Comparison of ENCODE assay signal across 8 cellular contexts in genomic region chr22:40534379-40535188, GRCh38.
DNase-seq lines count a peak whose midpoint lies in the region; ATAC-seq, FAIRE-seq and TF ChIP-seq lines count a peak whose summit lies in the region.

No MANE protein-coding gene starts in this region.

- no peak for TF ChIP-seq CTCF in endodermal cell (conservative IDR thresholded peaks at IDR 0.05)
- TF ChIP-seq CTCF in neutrophil (IDR thresholded peaks at IDR 0.05) = no peak

- no peaks in the 10 kb centered on the region for H3K27me3 ChIP-seq in endodermal cell (ENCODE audit: control insufficient read depth, insufficient read depth, low read length, poor library complexity, severe bottlenecking)
- no peaks in the 10 kb centered on the region for H3K27me3 ChIP-seq in neutrophil

- no peaks in the 10 kb centered on the region for H3K27me3 Mint-ChIP-seq in activated CD4-positive, alpha-beta T cell treated with anti-CD3 and anti-CD28 coated beads, Interleukin-2, amount 10 ng/mL, durations not matched to agents 7 days and 5 days
- no peaks in the 10 kb centered on the region for H3K27me3 Mint-ChIP-seq in endodermal cell (ENCODE audit: insufficient read depth)

- no peak for DNase-seq in activated CD4-positive, alpha-beta T cell treated with anti-CD3 and anti-CD28 coated beads, Interleukin-2, amount 10 ng/mL, durations not matched to agents 7 days and 5 days
- DNase-seq in activated CD4-positive, alpha-beta T cell treated with anti-CD3 and anti-CD28 coated beads for 4 hours = no peak
- DNase-seq in RCC 7860 (ENCODE audit: low spot score) = peak; percentile 45
- peak; percentile 70 for DNase-seq in endodermal cell
- DNase-seq in NCI-H345 (lab: John Stamatoyannopoulos, UW) = no peak
- DNase-seq in activated effector memory CD4-positive, alpha-beta T cell treated with Interleukin-2 at 50 U/mL for 16 hours = no peak

- H3K27ac Mint-ChIP-seq in activated CD4-positive, alpha-beta T cell treated with anti-CD3 and anti-CD28 coated beads, Interleukin-2, amount 10 ng/mL, durations not matched to agents 7 days and 5 days = peak overlapping the region; percentile 85
- peak overlapping the region; percentile 86 for H3K27ac Mint-ChIP-seq in endodermal cell

- peaks cover 57% of the 10 kb centered on the region for H3K4me1 Mint-ChIP-seq in activated CD4-positive, alpha-beta T cell treated with anti-CD3 and anti-CD28 coated beads, Interleukin-2, amount 10 ng/mL, durations not matched to agents 7 days and 5 days
- peaks cover 34% of the 10 kb centered on the region for H3K4me1 Mint-ChIP-seq in endodermal cell

- 47 to 51% methylated on average over 4 to 6 of the region's 6 CpGs for WGBS in endodermal cell (ENCODE audit: insufficient coverage in 1 of 2, insufficient read length in 1 of 2), 2 experiments

- peaks cover 4% of the 10 kb centered on the region for H3K36me3 ChIP-seq in endodermal cell (ENCODE audit: control insufficient read depth, insufficient read depth, low read length)
- no peaks in the 10 kb centered on the region for H3K36me3 ChIP-seq in neutrophil

- H3K4me3 Mint-ChIP-seq in activated CD4-positive, alpha-beta T cell treated with anti-CD3 and anti-CD28 coated beads, Interleukin-2, amount 10 ng/mL, durations not matched to agents 7 days and 5 days = peak overlapping the region; percentile 74
- peak overlapping the region; percentile 10 for H3K4me3 Mint-ChIP-seq in endodermal cell

- H3K4me3 ChIP-seq in endodermal cell (ENCODE audit: low read length) = no peak overlapping the region
- no peak overlapping the region for H3K4me3 ChIP-seq in neutrophil (ENCODE audit: low read depth in 1 of 2, low read length in 1 of 2)

- no peaks in the 10 kb centered on the region for H3K9me3 Mint-ChIP-seq in activated CD4-positive, alpha-beta T cell treated with anti-CD3 and anti-CD28 coated beads, Interleukin-2, amount 10 ng/mL, durations not matched to agents 7 days and 5 days
- peaks cover 16% of the 10 kb centered on the region for H3K9me3 Mint-ChIP-seq in endodermal cell

- CTCF ChIA-PET in activated CD4-positive, alpha-beta T cell treated with anti-CD3 and anti-CD28 coated beads, Interleukin-2, amount 10 ng/mL, durations not matched to agents 7 days and 5 days (lab: Charles Lee) = interaction anchor here (0.9 to 2.6 kb wide), 4 partner anchors 10 to 112 kb away, joined by 4 to 16 read pairs (median 5); partner anchors contain the start of gene MRTFA

- POLR2A ChIA-PET in activated CD4-positive, alpha-beta T cell treated with anti-CD3 and anti-CD28 coated beads, Interleukin-2, amount 10 ng/mL, durations not matched to agents 7 days and 5 days (lab: Charles Lee) = interaction anchor here (1.4 kb wide), 1 partner anchor 108 kb away, joined by 3 read pairs; no protein-coding TSS in a partner anchor

- H3K9me3 ChIP-seq in endodermal cell (ENCODE audit: control insufficient read depth, low read length) (peaks cover 8% of the 10 kb centered on the region), neutrophil (no peaks in the 10 kb centered on the region)

- peaks cover 15% of the 10 kb centered on the region for H3K36me3 Mint-ChIP-seq in activated CD4-positive, alpha-beta T cell treated with anti-CD3 and anti-CD28 coated beads, Interleukin-2, amount 10 ng/mL, durations not matched to agents 7 days and 5 days (ENCODE audit: low read depth)
- H3K36me3 Mint-ChIP-seq in endodermal cell (ENCODE audit: low read depth) = peaks cover 6% of the 10 kb centered on the region

- no peak overlapping the region for H3K9ac ChIP-seq in endodermal cell (ENCODE audit: extremely low read depth, low read length, poor library complexity, severe bottlenecking)

- ATAC-seq in GM21528 (IDR thresholded peaks at IDR 0.05; ENCODE audit: low FRiP score, unreplicated experiment) = no peak

- peak; percentile 76 for FAIRE-seq in RCC 7860 (lab: Jason Lieb, UNC)

- H3K27ac ChIP-seq in endodermal cell (ENCODE audit: low read depth, low read length) = peak overlapping the region; percentile 3
- peak overlapping the region; percentile 18 for H3K27ac ChIP-seq in neutrophil

- H3K4me1 ChIP-seq in endodermal cell (ENCODE audit: control insufficient read depth, insufficient read depth, low read length) (peaks cover 12% of the 10 kb centered on the region), neutrophil (ENCODE audit: control insufficient read depth in 1 of 2, insufficient read depth in 1 of 2, low read depth in 1 of 2, low read length in 1 of 2) (peaks cover 19 to 20% of the 10 kb centered on the region in 2 experiments)

Comparison
In these comparisons a context has a peak if more than half of its experiments do, and no peak if none do; other contexts are left out.
1. DNase-seq: peak in RCC 7860 (single experiment) and endodermal cell (single experiment); none in activated CD4-positive, alpha-beta T cell treated with anti-CD3 and anti-CD28 coated beads, Interleukin-2, amount 10 ng/mL, durations not matched to agents 7 days and 5 days (single experiment), activated CD4-positive, alpha-beta T cell treated with anti-CD3 and anti-CD28 coated beads for 4 hours (0 of 2), NCI-H345 (single experiment) and activated effector memory CD4-positive, alpha-beta T cell treated with Interleukin-2 at 50 U/mL for 16 hours (single experiment).